29 cellular contexts compared by ENCODE assay signal in genomic region chr14:25055005-25055404, GRCh38. TPM values are rescaled to one million over a fixed set of nuclear protein-coding genes. Genes with fewer than 3 reads are reported as not detected.
"Had no signal": no experiment of that assay in that cellular context is flagged by ENCODE, and none has a peak within 500 bp of the region (broad histone marks: within the 10 kb centered on the region; RNA-seq: fewer than 3 reads in every experiment).

No MANE protein-coding gene starts in this region.

- H3K27ac ChIP-seq: neural progenitor cell, ovary, parathyroid adenoma, psoas muscle, skin epidermis, testis, tibial artery, transverse colon, upper lobe of right lung, uterus had no signal

- H3K27ac Mint-ChIP-seq: naive thymus-derived CD4-positive, alpha-beta T cell; natural killer cell; nephron; neural progenitor cell; progenitor cell of endocrine pancreas; stimulated activated effector memory CD8-positive, alpha-beta T cell treated with anti-CD3 and anti-CD28 coated beads, Interleukin-12 subunit alpha, Interleukin-12 subunit beta, amount 100 ng/mL, for 72 hours; stimulated activated naive B cell treated with anti-CD40 and anti-IgM and Interleukin-4, amounts not matched to agents 10 μg/mL and 1 μg/mL and 100 μg/mL, for 72 hours; stimulated activated naive CD8-positive, alpha-beta T cell treated with anti-CD3 and anti-CD28 coated beads, Interleukin-15, amount 100 ng/mL, for 72 hours had no signal

- H3K4me2 ChIP-seq: neural progenitor cell had no signal

- H3K4me3 ChIP-seq: neural progenitor cell, ovary, psoas muscle, skin epidermis, suprapubic skin, testis, tibial artery, transverse colon, upper lobe of right lung, uterus had no signal

- H3K9me3 ChIP-seq: psoas muscle, suprapubic skin, testis, tibial artery, transverse colon, upper lobe of right lung, uterus had no signal

- H3K4me1 ChIP-seq: parathyroid adenoma, psoas muscle, testis had no signal

- DNase-seq: naive thymus-derived CD4-positive, alpha-beta T cell; natural killer cell; occipital lobe; ovary; posterior cingulate gyrus; psoas muscle; right cardiac atrium; stimulated activated CD4-positive, alpha-beta T cell treated with anti-CD3 and anti-CD28 coated beads, Interleukin-15, amount 100 ng/mL, for 24 hours; stimulated activated CD4-positive, alpha-beta T cell treated with anti-CD3 and anti-CD28 coated beads, Interleukin-2, amount 100 ng/mL, for 24 hours; stimulated activated CD4-positive, alpha-beta T cell treated with anti-CD3 and anti-CD28 coated beads, Interleukin-2, amount 100 ng/mL, for 48 hours; stimulated activated CD4-positive, alpha-beta T cell treated with anti-CD3 and anti-CD28 coated beads, Interleukin-4, amount 100 ng/mL, for 24 hours; stimulated activated naive B cell treated with anti-CD40 and anti-IgM and Interleukin-4, amounts not matched to agents 10 μg/mL and 1 μg/mL and 100 μg/mL, for 72 hours; stimulated activated naive CD8-positive, alpha-beta T cell treated with anti-CD3 and anti-CD28 coated beads, Interleukin-15, amount 100 ng/mL, for 72 hours; stimulated activated naive CD8-positive, alpha-beta T cell treated with anti-CD3 and anti-CD28 coated beads, Interleukin-15, Interleukin-2, amounts not matched to agents 100 U/mL and 50 U/mL, for 24 hours; substantia nigra; testis; tibial artery; transverse colon; upper lobe of right lung; uterus had no signal

- H3K36me3 Mint-ChIP-seq: natural killer cell; neural progenitor cell; stimulated activated effector memory CD8-positive, alpha-beta T cell treated with anti-CD3 and anti-CD28 coated beads, Interleukin-12 subunit alpha, Interleukin-12 subunit beta, amount 100 ng/mL, for 72 hours; stimulated activated naive B cell treated with anti-CD40 and anti-IgM and Interleukin-4, amounts not matched to agents 10 μg/mL and 1 μg/mL and 100 μg/mL, for 72 hours; type B pancreatic cell had no signal

- H3K4me1 Mint-ChIP-seq: stimulated activated effector memory CD8-positive, alpha-beta T cell treated with anti-CD3 and anti-CD28 coated beads, Interleukin-12 subunit alpha, Interleukin-12 subunit beta, amount 100 ng/mL, for 72 hours had no signal

- H3K9ac ChIP-seq: neural progenitor cell, parathyroid adenoma had no signal

- H2AFZ ChIP-seq: neural progenitor cell, parathyroid adenoma had no signal

- H3K36me3 ChIP-seq: neural progenitor cell, ovary, suprapubic skin, tibial artery, transverse colon, upper lobe of right lung, uterus had no signal

- H3K79me2 ChIP-seq: parathyroid adenoma had no signal

- H3K4me3 Mint-ChIP-seq: naive thymus-derived CD4-positive, alpha-beta T cell; natural killer cell; nephron; neural progenitor cell; stimulated activated effector memory CD8-positive, alpha-beta T cell treated with anti-CD3 and anti-CD28 coated beads, Interleukin-12 subunit alpha, Interleukin-12 subunit beta, amount 100 ng/mL, for 72 hours; stimulated activated naive B cell treated with anti-CD40 and anti-IgM and Interleukin-4, amounts not matched to agents 10 μg/mL and 1 μg/mL and 100 μg/mL, for 72 hours; stimulated activated naive CD8-positive, alpha-beta T cell treated with anti-CD3 and anti-CD28 coated beads, Interleukin-15, amount 100 ng/mL, for 72 hours; type B pancreatic cell had no signal

- H3K27me3 ChIP-seq: ovary, suprapubic skin, testis, uterus had no signal

- ATAC-seq: naive thymus-derived CD4-positive, alpha-beta T cell; natural killer cell; psoas muscle; right cardiac atrium; sciatic nerve; stimulated activated effector memory CD8-positive, alpha-beta T cell treated with anti-CD3 and anti-CD28 coated beads, Interleukin-12 subunit alpha, Interleukin-12 subunit beta, amount 100 ng/mL, for 72 hours; stimulated activated naive B cell treated with anti-CD40 and anti-IgM and Interleukin-4, amounts not matched to agents 10 μg/mL and 1 μg/mL and 100 μg/mL, for 72 hours; stimulated activated naive CD8-positive, alpha-beta T cell treated with anti-CD3 and anti-CD28 coated beads, Interleukin-15, amount 100 ng/mL, for 72 hours; stimulated activated naive CD8-positive, alpha-beta T cell treated with anti-CD3 and anti-CD28 coated beads, Interleukin-15, Interleukin-2, amounts not matched to agents 100 U/mL and 50 U/mL, for 24 hours; upper lobe of right lung had no signal

RNA-seq across cellular contexts. Expression of gene STXBP6, which starts 5.1 kb away (rescaled TPM):
- total RNA-seq: naive thymus-derived CD4-positive, alpha-beta T cell had no signal
- polyA plus RNA-seq: naive thymus-derived CD4-positive, alpha-beta T cell had no signal
